ENCODE assay signal across 8 cellular contexts in the genomic region with DNA sequence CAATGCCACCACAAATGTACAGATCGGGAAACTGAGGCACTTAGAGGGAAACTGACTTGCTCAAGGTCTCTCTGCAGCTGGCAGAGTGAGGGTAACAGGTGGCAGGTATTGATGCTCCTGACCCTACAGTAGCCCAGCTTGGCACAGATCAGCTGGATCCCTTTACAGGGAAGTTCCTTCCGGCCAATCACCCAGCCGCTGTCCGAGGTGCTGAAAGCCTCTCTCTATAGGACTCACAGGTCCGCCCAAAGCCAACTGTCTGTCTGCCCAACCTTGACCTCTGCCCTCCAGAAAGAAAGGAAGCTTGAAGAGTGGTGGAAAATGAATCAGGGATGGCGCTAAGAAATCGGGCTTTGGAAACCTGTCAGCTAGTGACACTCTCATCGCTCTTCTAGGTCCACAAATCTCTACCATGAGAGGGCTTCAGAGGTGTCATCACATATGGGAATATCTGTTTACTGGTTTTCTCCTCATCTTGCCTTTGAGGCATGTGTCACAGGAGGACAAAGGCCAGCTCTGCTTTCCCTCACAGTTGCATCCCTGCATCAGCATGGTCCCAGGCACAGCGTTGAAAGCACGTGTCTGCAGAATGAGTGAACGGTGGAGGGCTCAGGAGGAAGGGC.
DNase-seq lines count a peak whose midpoint lies in the region; ATAC-seq and TF ChIP-seq lines count a peak whose summit lies in the region.

No MANE protein-coding gene starts in this region.

- H3K9me3 Mint-ChIP-seq in activated T-cell treated with anti-CD3 and anti-CD28 coated beads, Interleukin-2, amount 50 U/mL, for 72 hours: no peaks in the 10 kb centered on the region
- no peaks in the 10 kb centered on the region for H3K9me3 Mint-ChIP-seq in activated T-cell treated with anti-CD3 and anti-CD28 coated beads, Interleukin-2, amount 50 U/mL, for 4 hours
- no peaks in the 10 kb centered on the region for H3K9me3 Mint-ChIP-seq in T-helper 2 cell treated with Interferon-gamma antibody and Interleukin-4, amounts not matched to agents 5 μg/mL and 100 μg/mL, for 36 hours
- H3K9me3 Mint-ChIP-seq in type B pancreatic cell: no peaks in the 10 kb centered on the region

- no peak overlapping the region for H3K4me3 Mint-ChIP-seq in activated T-cell treated with anti-CD3 and anti-CD28 coated beads, Interleukin-2, amount 50 U/mL, for 72 hours
- H3K4me3 Mint-ChIP-seq in activated T-cell treated with anti-CD3 and anti-CD28 coated beads, Interleukin-2, amount 50 U/mL, for 4 hours: no peak overlapping the region
- no peak overlapping the region for H3K4me3 Mint-ChIP-seq in T-helper 2 cell treated with Interferon-gamma antibody and Interleukin-4, amounts not matched to agents 5 μg/mL and 100 μg/mL, for 36 hours
- H3K4me3 Mint-ChIP-seq in type B pancreatic cell: no peak overlapping the region

- H3K27ac Mint-ChIP-seq in activated T-cell treated with anti-CD3 and anti-CD28 coated beads, Interleukin-2, amount 50 U/mL, for 72 hours: no peak overlapping the region
- H3K27ac Mint-ChIP-seq in T-helper 2 cell treated with Interferon-gamma antibody and Interleukin-4, amounts not matched to agents 5 μg/mL and 100 μg/mL, for 36 hours: no peak overlapping the region
- no peak overlapping the region for H3K27ac Mint-ChIP-seq in type B pancreatic cell

- ATAC-seq in activated T-cell treated with anti-CD3 and anti-CD28 coated beads, Interleukin-2, amount 50 U/mL, for 72 hours (replicated peaks in 1 of 2): no peak
- no peak for ATAC-seq in activated T-cell treated with anti-CD3 and anti-CD28 coated beads, Interleukin-2, amount 50 U/mL, for 4 hours
- ATAC-seq in GM21737 (IDR thresholded peaks at IDR 0.05; ENCODE audit: unreplicated experiment): no peak
- no peak for ATAC-seq in HG02981 (IDR thresholded peaks at IDR 0.05; ENCODE audit: unreplicated experiment)

- H3K4me1 Mint-ChIP-seq in activated T-cell treated with anti-CD3 and anti-CD28 coated beads, Interleukin-2, amount 50 U/mL, for 72 hours (ENCODE audit: low read depth): no peaks in the 10 kb centered on the region
- H3K4me1 Mint-ChIP-seq in activated T-cell treated with anti-CD3 and anti-CD28 coated beads, Interleukin-2, amount 50 U/mL, for 4 hours (ENCODE audit: low read depth): no peaks in the 10 kb centered on the region
- no peaks in the 10 kb centered on the region for H3K4me1 Mint-ChIP-seq in T-helper 2 cell treated with Interferon-gamma antibody and Interleukin-4, amounts not matched to agents 5 μg/mL and 100 μg/mL, for 36 hours (ENCODE audit: low read depth)
- no peaks in the 10 kb centered on the region for H3K4me1 Mint-ChIP-seq in type B pancreatic cell (ENCODE audit: unreplicated experiment)

- DNase-seq in activated T-cell treated with anti-CD3 and anti-CD28 coated beads, Interleukin-2, amount 50 U/mL, for 72 hours: peak; percentile 14 to 20
- no peak for DNase-seq in activated T-cell treated with anti-CD3 and anti-CD28 coated beads, Interleukin-2, amount 50 U/mL, for 4 hours
- DNase-seq in T-helper 2 cell treated with Interferon-gamma antibody and Interleukin-4, amounts not matched to agents 5 μg/mL and 100 μg/mL, for 36 hours (ENCODE audit: low spot score): peak; percentile 13
- DNase-seq in foreskin melanocyte (peak; percentile 17), type B pancreatic cell (ENCODE audit: extremely low spot score, unreplicated experiment) (no peak)
- peak; percentile 58 for DNase-seq in stimulated activated CD8-positive, alpha-beta memory T cell treated with anti-CD3 and anti-CD28 coated beads, Interleukin-4, amount 100 ng/mL, for 48 hours

- H3K36me3 Mint-ChIP-seq in activated T-cell treated with anti-CD3 and anti-CD28 coated beads, Interleukin-2, amount 50 U/mL, for 72 hours (ENCODE audit: insufficient read depth in 2 of 2): no peaks in the 10 kb centered on the region
- no peaks in the 10 kb centered on the region for H3K36me3 Mint-ChIP-seq in activated T-cell treated with anti-CD3 and anti-CD28 coated beads, Interleukin-2, amount 50 U/mL, for 4 hours (ENCODE audit: insufficient read depth)
- H3K36me3 Mint-ChIP-seq in T-helper 2 cell treated with Interferon-gamma antibody and Interleukin-4, amounts not matched to agents 5 μg/mL and 100 μg/mL, for 36 hours (ENCODE audit: low read depth): no peaks in the 10 kb centered on the region
- H3K36me3 Mint-ChIP-seq in type B pancreatic cell: no peaks in the 10 kb centered on the region

- TF ChIP-seq CTCF in type B pancreatic cell (conservative IDR thresholded peaks at IDR 0.05): no peak

- no peaks in the 10 kb centered on the region for H3K27me3 Mint-ChIP-seq in activated T-cell treated with anti-CD3 and anti-CD28 coated beads, Interleukin-2, amount 50 U/mL, for 72 hours (ENCODE audit: low read depth)
- peaks cover 15% of the 10 kb centered on the region for H3K27me3 Mint-ChIP-seq in activated T-cell treated with anti-CD3 and anti-CD28 coated beads, Interleukin-2, amount 50 U/mL, for 4 hours (ENCODE audit: low read depth)
- no peaks in the 10 kb centered on the region for H3K27me3 Mint-ChIP-seq in T-helper 2 cell treated with Interferon-gamma antibody and Interleukin-4, amounts not matched to agents 5 μg/mL and 100 μg/mL, for 36 hours (ENCODE audit: low read depth)
- peaks cover 18% of the 10 kb centered on the region for H3K27me3 Mint-ChIP-seq in type B pancreatic cell

Comparison
In these comparisons a context has a peak if more than half of its experiments do, and no peak if none do; other contexts are left out.
1. DNase-seq: peak in activated T-cell treated with anti-CD3 and anti-CD28 coated beads, Interleukin-2, amount 50 U/mL, for 72 hours (2 of 2), T-helper 2 cell treated with Interferon-gamma antibody and Interleukin-4, amounts not matched to agents 5 μg/mL and 100 μg/mL, for 36 hours (single experiment), foreskin melanocyte (single experiment) and stimulated activated CD8-positive, alpha-beta memory T cell treated with anti-CD3 and anti-CD28 coated beads, Interleukin-4, amount 100 ng/mL, for 48 hours (single experiment); none in activated T-cell treated with anti-CD3 and anti-CD28 coated beads, Interleukin-2, amount 50 U/mL, for 4 hours (single experiment) and type B pancreatic cell (single experiment).